ENCODE assay signal across 11 cellular contexts in the genomic region with DNA sequence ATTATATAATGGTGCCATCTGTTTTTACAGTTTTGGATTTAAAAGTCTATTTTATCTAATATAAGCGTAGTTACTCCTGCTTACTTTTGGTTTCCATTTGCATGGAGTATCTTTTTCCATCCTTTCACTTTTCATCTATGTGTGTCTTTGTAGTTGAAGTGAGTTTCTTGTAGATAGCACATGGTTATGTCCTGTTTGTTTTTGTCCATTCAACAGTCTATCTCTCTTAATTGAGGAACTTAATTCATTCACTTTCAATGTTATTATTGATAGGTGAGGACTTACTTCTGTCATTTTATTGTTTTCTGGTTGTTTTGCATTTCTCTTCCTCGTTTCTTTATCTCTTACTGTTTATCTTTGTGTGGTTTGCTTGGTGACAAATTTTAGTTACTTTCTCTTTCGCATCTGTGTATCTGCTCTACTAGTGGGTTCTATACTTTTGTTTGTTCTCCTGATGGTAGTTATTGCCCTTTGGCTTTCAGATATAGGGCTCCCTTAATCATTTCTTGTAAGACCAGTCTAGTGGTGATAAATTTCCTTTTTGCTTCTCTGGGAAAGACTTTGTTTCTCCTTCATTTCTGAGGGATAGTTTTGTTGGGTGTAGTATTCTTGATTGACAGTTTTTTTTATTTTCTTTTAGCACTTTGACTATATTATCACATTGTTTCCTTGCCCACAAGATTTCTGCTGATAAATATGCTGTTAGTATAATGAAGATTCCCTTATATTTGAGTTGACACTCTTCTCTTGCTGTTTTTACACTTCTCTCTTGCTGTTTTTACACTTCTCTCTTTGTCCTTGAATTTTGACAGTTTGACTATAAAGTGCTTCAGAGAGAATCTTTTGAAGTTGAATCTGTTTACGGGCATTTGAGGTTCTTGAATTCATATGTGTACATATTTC. TPM values are rescaled to one million over a fixed set of nuclear protein-coding genes. Genes with fewer than 3 reads are reported as not detected.
A peak's percentile ranks its signal among the peaks of the same experiment; 100 is the strongest.
DNase-seq lines count a peak whose midpoint lies in the region; ATAC-seq and TF ChIP-seq lines count a peak whose summit lies in the region.
"Had no signal": no experiment of that assay in that cellular context is flagged by ENCODE, and none has a peak within 500 bp of the region (broad histone marks: within the 10 kb centered on the region; RNA-seq: fewer than 3 reads in every experiment).

No MANE protein-coding gene starts in this region.

- H3K27me3 Mint-ChIP-seq in activated CD8-positive, alpha-beta T cell treated with anti-CD3 and anti-CD28 coated beads for 36 hours: no peaks in the 10 kb centered on the region

- H3K4me1 Mint-ChIP-seq in activated CD8-positive, alpha-beta T cell treated with anti-CD3 and anti-CD28 coated beads for 36 hours (ENCODE audit: low read depth): peaks cover 19% of the 10 kb centered on the region

- ATAC-seq in DND-41 (ENCODE audit: insufficient read depth, low read depth) (peak; percentile 93), GM19043 (IDR thresholded peaks at IDR 0.05; ENCODE audit: low read depth, unreplicated experiment) (peak; percentile 88), HG02973 (IDR thresholded peaks at IDR 0.05; ENCODE audit: unreplicated experiment) (peak; percentile 97)
- ATAC-seq in activated CD8-positive, alpha-beta T cell treated with anti-CD3 and anti-CD28 coated beads for 36 hours: peak; percentile 69

- H3K4me3 ChIP-seq in DND-41 (ENCODE audit: low read depth in 1 of 2, low read length in 2 of 2): peak overlapping the region; percentile 13 to 50; a peak in 3 of 4 replicates

- no peaks in the 10 kb centered on the region for H3K36me3 ChIP-seq in DND-41 (ENCODE audit: insufficient read depth, low read length)

- peaks cover 18% of the 10 kb centered on the region for H3K79me2 ChIP-seq in DND-41 (ENCODE audit: insufficient read depth, low read length)

- no peaks in the 10 kb centered on the region for H3K9me3 ChIP-seq in DND-41 (ENCODE audit: insufficient read depth, low read length, severe bottlenecking)

- H2AFZ ChIP-seq in DND-41 (ENCODE audit: low read depth, low read length): peak overlapping the region; percentile 66

- peak overlapping the region; percentile 47 for H3K9ac ChIP-seq in DND-41 (ENCODE audit: low read depth, low read length)

- POLR2A ChIA-PET in activated CD8-positive, alpha-beta T cell treated with anti-CD3 and anti-CD28 coated beads for 36 hours (lab: Charles Lee): no interaction called here

- no peaks in the 10 kb centered on the region for H4K20me1 ChIP-seq in DND-41 (ENCODE audit: insufficient read depth, low read length)

- TF ChIP-seq CTCF in DND-41 (IDR thresholded peaks at IDR 0.05; ENCODE audit: borderline replicate concordance, extremely low read depth, low read length, poor library complexity, severe bottlenecking): no peak
- no peak for TF ChIP-seq CTCF in activated CD8-positive, alpha-beta T cell treated with anti-CD3 and anti-CD28 coated beads for 36 hours (IDR thresholded peaks at IDR 0.05)

- no peaks in the 10 kb centered on the region for H3K9me3 Mint-ChIP-seq in activated CD8-positive, alpha-beta T cell treated with anti-CD3 and anti-CD28 coated beads for 36 hours

- peak overlapping the region; percentile 49 for H3K27ac Mint-ChIP-seq in activated CD8-positive, alpha-beta T cell treated with anti-CD3 and anti-CD28 coated beads for 36 hours

- H3K36me3 Mint-ChIP-seq in activated CD8-positive, alpha-beta T cell treated with anti-CD3 and anti-CD28 coated beads for 36 hours (ENCODE audit: low read depth): no peaks in the 10 kb centered on the region

- CTCF ChIA-PET in activated CD8-positive, alpha-beta T cell treated with anti-CD3 and anti-CD28 coated beads for 36 hours (lab: Charles Lee): interaction anchor here (3.0 kb wide), 1 partner anchor 185 kb away, joined by 10 read pairs; no protein-coding TSS in a partner anchor

- peak overlapping the region; percentile 88 for H3K27ac ChIP-seq in DND-41 (ENCODE audit: low read length)

- DNase-seq in DND-41 (no peak), NCI-H1417 (lab: John Stamatoyannopoulos, UW) (no peak), HuH-7.5 (ENCODE audit: low spot score) (no peak), hepatic stellate cell (ENCODE audit: low spot score) (no peak), iPS-NIHi11 (ENCODE audit: low spot score) (no peak)
- DNase-seq in activated CD8-positive, alpha-beta T cell treated with anti-CD3 and anti-CD28 coated beads for 36 hours: no peak
- DNase-seq: aorta, foreskin fibroblast had no signal

- H3K4me1 ChIP-seq in DND-41 (ENCODE audit: insufficient read depth, low read length): peaks cover 41% of the 10 kb centered on the region

- H3K27me3 ChIP-seq in DND-41 (ENCODE audit: insufficient read depth, low read length, poor library complexity): no peaks in the 10 kb centered on the region

- H3K4me3 Mint-ChIP-seq in activated CD8-positive, alpha-beta T cell treated with anti-CD3 and anti-CD28 coated beads for 36 hours: peak overlapping the region; percentile 34

- intact Hi-C loops in activated CD8-positive, alpha-beta T cell treated with anti-CD3 and anti-CD28 coated beads for 36 hours (cut with micrococcal nuclease): no loop called here

- peak overlapping the region; percentile 62 for H3K4me2 ChIP-seq in DND-41 (ENCODE audit: insufficient read depth, low read length)

RNA-seq across cellular contexts. Expression of gene RAG1, which starts 9.0 kb away (rescaled TPM):
- total RNA-seq in activated CD8-positive, alpha-beta T cell treated with anti-CD3 and anti-CD28 coated beads for 36 hours: under 1 TPM; 0.16 to 0.36 TPM

RNA-seq across cellular contexts. Expression of gene IFTAP, which starts 35.5 kb away (rescaled TPM):
- 1 to 10 TPM; 2.3 to 3.6 TPM for total RNA-seq in activated CD8-positive, alpha-beta T cell treated with anti-CD3 and anti-CD28 coated beads for 36 hours

RNA-seq across cellular contexts. Expression of gene RAG2, which starts 39.3 kb away (rescaled TPM):
- not detected for total RNA-seq in activated CD8-positive, alpha-beta T cell treated with anti-CD3 and anti-CD28 coated beads for 36 hours
- total RNA-seq: aorta, myocyte had no signal

RNA-seq across cellular contexts. Expression of gene TRAF6, which starts 48.7 kb away (rescaled TPM):
- 10 to 100 TPM in 1 of 2 experiments, 1 to 10 TPM in 1; 8.8 to 10.3 TPM for total RNA-seq in activated CD8-positive, alpha-beta T cell treated with anti-CD3 and anti-CD28 coated beads for 36 hours
